ENCODE assay signal across 21 cellular contexts in genomic region chr22:20292673-20293232, GRCh38. TPM values are rescaled to one million over a fixed set of nuclear protein-coding genes. Genes with fewer than 3 reads are reported as not detected.
DNase-seq lines count a peak whose midpoint lies in the region; ATAC-seq, FAIRE-seq and TF ChIP-seq lines count a peak whose summit lies in the region.
"Had no signal": no experiment of that assay in that cellular context is flagged by ENCODE, and none has a peak within 500 bp of the region (broad histone marks: within the 10 kb centered on the region; RNA-seq: fewer than 3 reads in every experiment).

No MANE protein-coding gene starts in this region.

- H3K4me3 Mint-ChIP-seq in type B pancreatic cell = no peak overlapping the region
- H3K4me3 Mint-ChIP-seq in mesothelial cell of epicardium = no peak overlapping the region
- H3K4me3 Mint-ChIP-seq in stimulated activated naive B cell treated with anti-CD40 and anti-IgM and Interleukin-4, amounts not matched to agents 10 μg/mL and 1 μg/mL and 100 μg/mL, for 72 hours = no peak overlapping the region
- H3K4me3 Mint-ChIP-seq: CD14-positive monocyte; CD4-positive, alpha-beta T cell; CD8-positive, alpha-beta memory T cell; GM23338; H9 had no signal

- H3K27me3 ChIP-seq in parathyroid adenoma (ENCODE audit: control insufficient read depth, insufficient read depth, low read length) = no peaks in the 10 kb centered on the region

- no peak overlapping the region for H3K27ac ChIP-seq in parathyroid adenoma

- peak overlapping the region; percentile 31 for H3K4me3 ChIP-seq in parathyroid adenoma (ENCODE audit: low read depth, low read length)
- H3K4me3 ChIP-seq: GM23338 had no signal

- H3K79me2 ChIP-seq in parathyroid adenoma = no peaks in the 10 kb centered on the region

- no peak for TF ChIP-seq EP300 in Ishikawa (IDR thresholded peaks at IDR 0.05; ENCODE audit: borderline replicate concordance)

- peak; percentile 46 for FAIRE-seq in urothelium cell line (lab: Jason Lieb, UNC)
- FAIRE-seq: GM12891, GM18507 had no signal

- peak overlapping the region; percentile 46 for H2AFZ ChIP-seq in parathyroid adenoma
- H2AFZ ChIP-seq: GM23338 had no signal

- no peak overlapping the region for H3K27ac Mint-ChIP-seq in type B pancreatic cell
- H3K27ac Mint-ChIP-seq in mesothelial cell of epicardium = no peak overlapping the region
- H3K27ac Mint-ChIP-seq in stimulated activated naive B cell treated with anti-CD40 and anti-IgM and Interleukin-4, amounts not matched to agents 10 μg/mL and 1 μg/mL and 100 μg/mL, for 72 hours = no peak overlapping the region
- H3K27ac Mint-ChIP-seq: CD14-positive monocyte; CD4-positive, alpha-beta T cell; CD8-positive, alpha-beta memory T cell; GM23338; H9 had no signal

- no peaks in the 10 kb centered on the region for H3K36me3 Mint-ChIP-seq in type B pancreatic cell
- H3K36me3 Mint-ChIP-seq in mesothelial cell of epicardium = no peaks in the 10 kb centered on the region
- no peaks in the 10 kb centered on the region for H3K36me3 Mint-ChIP-seq in stimulated activated naive B cell treated with anti-CD40 and anti-IgM and Interleukin-4, amounts not matched to agents 10 μg/mL and 1 μg/mL and 100 μg/mL, for 72 hours
- H3K36me3 Mint-ChIP-seq: CD14-positive monocyte; CD8-positive, alpha-beta memory T cell had no signal

- peaks cover 6% of the 10 kb centered on the region for H3K4me1 Mint-ChIP-seq in type B pancreatic cell (ENCODE audit: unreplicated experiment)
- peaks cover 4% of the 10 kb centered on the region for H3K4me1 Mint-ChIP-seq in mesothelial cell of epicardium
- peaks cover 0 to under 1% of the 10 kb centered on the region in 2 donors for H3K4me1 Mint-ChIP-seq in stimulated activated naive B cell treated with anti-CD40 and anti-IgM and Interleukin-4, amounts not matched to agents 10 μg/mL and 1 μg/mL and 100 μg/mL, for 72 hours
- H3K4me1 Mint-ChIP-seq: CD14-positive monocyte had no signal

- peaks cover 29% of the 10 kb centered on the region for H3K27me3 Mint-ChIP-seq in type B pancreatic cell
- H3K27me3 Mint-ChIP-seq in mesothelial cell of epicardium (ENCODE audit: low read depth) = peaks cover 48% of the 10 kb centered on the region
- H3K27me3 Mint-ChIP-seq in stimulated activated naive B cell treated with anti-CD40 and anti-IgM and Interleukin-4, amounts not matched to agents 10 μg/mL and 1 μg/mL and 100 μg/mL, for 72 hours = no peaks in the 10 kb centered on the region
- H3K27me3 Mint-ChIP-seq: CD4-positive, alpha-beta T cell; CD8-positive, alpha-beta memory T cell had no signal

- no peaks in the 10 kb centered on the region for H3K36me3 ChIP-seq in parathyroid adenoma (ENCODE audit: control insufficient read depth, insufficient read depth, low read length)

- no peaks in the 10 kb centered on the region for H3K9me3 Mint-ChIP-seq in type B pancreatic cell
- no peaks in the 10 kb centered on the region for H3K9me3 Mint-ChIP-seq in mesothelial cell of epicardium
- no peaks in the 10 kb centered on the region for H3K9me3 Mint-ChIP-seq in stimulated activated naive B cell treated with anti-CD40 and anti-IgM and Interleukin-4, amounts not matched to agents 10 μg/mL and 1 μg/mL and 100 μg/mL, for 72 hours
- H3K9me3 Mint-ChIP-seq: CD14-positive monocyte; CD4-positive, alpha-beta T cell; CD8-positive, alpha-beta memory T cell; H9 had no signal

- DNase-seq in left kidney (ENCODE audit: low read depth, low spot score) = peak; percentile 78
- no peak for DNase-seq in urothelium cell line (ENCODE audit: low spot score)
- no peak for DNase-seq in type B pancreatic cell (ENCODE audit: extremely low spot score, unreplicated experiment)
- DNase-seq in mesothelial cell of epicardium (ENCODE audit: low spot score in 2 of 2, unreplicated experiment in 2 of 2) = no peak
- no peak for DNase-seq in amygdala (lab: John Stamatoyannopoulos, UW)
- DNase-seq in stimulated activated naive B cell treated with anti-CD40 and anti-IgM and Interleukin-4, amounts not matched to agents 10 μg/mL and 1 μg/mL and 100 μg/mL, for 72 hours = no peak
- DNase-seq: Calu3; CD4-positive, alpha-beta T cell; CD8-positive, alpha-beta memory T cell; COR-L47; DMS53; DMS79 treated with DMSO at 0.1 percent for 48 hours; GF-D8; H9 had no signal

- no peak for TF ChIP-seq RAD21 in Ishikawa (IDR thresholded peaks at IDR 0.05; ENCODE audit: low read depth)

- H3K9ac ChIP-seq in parathyroid adenoma = no peak overlapping the region

- H3K4me2 ChIP-seq in parathyroid adenoma (ENCODE audit: low read length) = no peak overlapping the region
- H3K4me2 ChIP-seq: GM23338 had no signal

- TF ChIP-seq CTCF in parathyroid adenoma (IDR thresholded peaks at IDR 0.05) (no peak), type B pancreatic cell (conservative IDR thresholded peaks at IDR 0.05) (no peak), mesothelial cell of epicardium (IDR thresholded peaks at IDR 0.05; ENCODE audit: unreplicated experiment) (no peak)

- ATAC-seq in stimulated activated naive B cell treated with anti-CD40 and anti-IgM and Interleukin-4, amounts not matched to agents 10 μg/mL and 1 μg/mL and 100 μg/mL, for 72 hours (replicated peaks) = no peak
- ATAC-seq: GM23338, HCT116 had no signal

- no peaks in the 10 kb centered on the region for H3K4me1 ChIP-seq in parathyroid adenoma

- H3K9me3 ChIP-seq in parathyroid adenoma (ENCODE audit: control insufficient read depth, low read length) = no peaks in the 10 kb centered on the region

TF ChIP-seq in Ishikawa, 13 proteins besides CTCF, POLR2A, EP300 and RAD21:
- TF ChIP-seq TAF1 (IDR thresholded peaks at IDR 0.05; ENCODE audit: low read depth) = no peak
- peak; percentile 47 for TF ChIP-seq MAX (IDR thresholded peaks at IDR 0.05)
- TF ChIP-seq NFIC (IDR thresholded peaks at IDR 0.05) = no peak

RNA-seq across cellular contexts. Expression of gene RTN4R, which starts 24.6 kb away (rescaled TPM):
- total RNA-seq in type B pancreatic cell (ENCODE audit: low replicate concordance) (9.0 and 12.8 TPM in 2 replicates), mesothelial cell of epicardium (8.9 to 10.0 TPM (median 9.5 TPM) in 3 replicates)

RNA-seq across cellular contexts. Expression of gene DGCR6L, which starts 27.1 kb away (rescaled TPM):
- total RNA-seq in type B pancreatic cell (ENCODE audit: low replicate concordance) (35.9 and 46.6 TPM in 2 replicates), mesothelial cell of epicardium (38.7 to 40.1 TPM (median 38.7 TPM) in 3 replicates)
